In the genomic region with DNA sequence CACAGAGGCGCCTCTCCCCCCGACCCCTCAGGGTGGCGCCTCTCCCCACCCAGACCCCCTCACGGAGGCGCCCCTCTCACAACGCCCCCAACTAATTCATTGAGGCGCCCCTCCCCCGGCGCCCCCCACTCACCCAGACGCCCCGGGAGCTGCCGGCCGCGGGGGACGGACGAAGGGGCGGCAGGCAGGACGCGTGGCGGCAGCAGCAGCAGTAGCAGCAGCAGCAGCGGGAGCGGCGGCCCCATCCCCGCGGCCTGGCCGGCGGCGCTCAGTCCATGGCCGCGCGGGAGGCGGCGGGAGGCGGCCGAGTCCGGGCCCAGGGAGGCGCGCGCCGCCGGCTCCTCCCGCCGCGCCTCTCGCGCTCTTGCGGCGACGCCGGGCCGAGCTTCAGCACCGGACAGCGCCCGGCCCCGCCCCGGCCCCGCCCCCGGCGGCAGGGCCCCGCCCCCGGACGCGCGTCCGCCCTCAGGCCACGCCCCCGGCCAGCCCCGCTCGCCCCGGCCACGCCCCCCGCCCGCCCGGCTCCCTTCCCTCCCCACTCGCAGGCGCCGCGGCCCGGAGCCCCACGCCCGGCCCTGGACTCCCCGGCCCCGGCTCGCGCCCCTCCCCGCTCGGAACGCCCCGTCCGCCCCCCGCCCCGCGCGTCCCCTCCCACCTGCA, we compare ENCODE assay signal across 9 cellular contexts. TPM values are rescaled to one million over a fixed set of nuclear protein-coding genes. Genes with fewer than 3 reads are reported as not detected.
A peak's percentile ranks its signal among the peaks of the same experiment; 100 is the strongest.
DNase-seq lines count a peak whose midpoint lies in the region; ATAC-seq, FAIRE-seq and TF ChIP-seq lines count a peak whose summit lies in the region.
"Had no signal": no experiment of that assay in that cellular context is flagged by ENCODE, and none has a peak within 500 bp of the region (broad histone marks: within the 10 kb centered on the region; RNA-seq: fewer than 3 reads in every experiment).

A gene (minus strand): TSS at position 399 of the 660 bp plus-strand sequence.

- WGBS in SK-N-SH (ENCODE audit: low lambda C conversion rate): 2% methylated on average over 27 of the region's 94 CpGs
- 2% methylated on average over 45 of the region's 94 CpGs for WGBS in prostate gland
- 2% methylated on average over 83 of the region's 94 CpGs for WGBS in urinary bladder

- H3K9me2 ChIP-seq in SK-N-SH: no peaks in the 10 kb centered on the region

- no peaks in the 10 kb centered on the region for H3F3A ChIP-seq in SK-N-SH (replicated peaks; ENCODE audit: insufficient read depth)

- no peak for FAIRE-seq in GM18507 (lab: Jason Lieb, UNC)

- H3K36me3 ChIP-seq in SK-N-SH (replicated peaks in 1 of 2; ENCODE audit: control insufficient read depth in 1 of 2, insufficient read depth in 2 of 2, low read length in 1 of 2) (no peaks in the 10 kb centered on the region), prostate gland (no peaks in the 10 kb centered on the region), urinary bladder (ENCODE audit: insufficient read depth) (no peaks in the 10 kb centered on the region)

- H3K79me2 ChIP-seq in SK-N-SH (ENCODE audit: insufficient read depth): no peaks in the 10 kb centered on the region

- H2AFZ ChIP-seq in SK-N-SH (ENCODE audit: low read depth): no peak within 1 kb of the TSS

- H3K9ac ChIP-seq in SK-N-SH: no peak within 1 kb of the TSS

- TF ChIP-seq CTCF in SK-N-SH (IDR thresholded peaks at IDR 0.05): no peak
- TF ChIP-seq CTCF in prostate gland (IDR thresholded peaks at IDR 0.05): no peak

- TF ChIP-seq RAD21 in SK-N-SH (IDR thresholded peaks at IDR 0.05; ENCODE audit: low read length): no peak

- intact Hi-C loops in cardiac septum (cut with DNase I): no loop called here
- intact Hi-C loops in prostate gland (cut with DNase I): no loop called here

- POLR2A ChIA-PET in SK-N-SH (lab: Yijun Ruan, JAX): interaction anchor here (0.7 to 1.0 kb wide), 3 partner anchors 14 to 242 kb away, joined by 3 to 5 read pairs (median 3); a partner anchor contains a TSS

- H3K27me3 Mint-ChIP-seq in activated naive CD8-positive, alpha-beta T cell: peaks cover 32% of the 10 kb centered on the region

- H3K27ac ChIP-seq in SK-N-SH (ENCODE audit: low read depth in 2 of 2, low read length in 1 of 2): peak within 1 kb of the TSS in 1 of 2 experiments; percentile 36; a peak in 1 of 4 replicates
- H3K27ac ChIP-seq in prostate gland: peak within 1 kb of the TSS; percentile 24 to 65
- H3K27ac ChIP-seq in urinary bladder (ENCODE audit: low read depth): no peak within 1 kb of the TSS
- H3K27ac ChIP-seq: epithelial cell of prostate had no signal

- peak; percentile 67 for DNase-seq in GM18507 (ENCODE audit: extremely low spot score, insufficient read length, low read depth)
- DNase-seq in SK-N-SH: peak; percentile 100
- peak; percentile 74 for DNase-seq in cardiac septum (ENCODE audit: low spot score)
- peak; percentile 66 for DNase-seq in prostate gland (ENCODE audit: low spot score)

- peak within 1 kb of the TSS; percentile 58 for H3K4me3 Mint-ChIP-seq in activated naive CD8-positive, alpha-beta T cell

- H3K4me3 ChIP-seq in SK-N-SH (ENCODE audit: low read depth in 2 of 2, low read length in 1 of 2) (peak within 1 kb of the TSS; percentile 53 to 59; a peak in 3 of 4 replicates), prostate gland (peak within 1 kb of the TSS; percentile 49 to 55), urinary bladder (ENCODE audit: low read depth, low read length) (peak within 1 kb of the TSS; percentile 43)

- H3K27ac Mint-ChIP-seq in activated naive CD8-positive, alpha-beta T cell: no peak within 1 kb of the TSS

- peak within 1 kb of the TSS; percentile 71 for H3K4me2 ChIP-seq in SK-N-SH

- no peak for TF ChIP-seq EP300 in SK-N-SH (IDR thresholded peaks at IDR 0.05; ENCODE audit: borderline replicate concordance in 1 of 2, low read depth in 1 of 2, low read length in 1 of 2)

- H4K20me1 ChIP-seq in SK-N-SH (ENCODE audit: insufficient read depth): no peaks in the 10 kb centered on the region

- H3K27me3 ChIP-seq in SK-N-SH (ENCODE audit: insufficient read depth): no peaks in the 10 kb centered on the region; the same call in 1 of the 2 replicates
- no peaks in the 10 kb centered on the region for H3K27me3 ChIP-seq in prostate gland (replicated peaks; ENCODE audit: insufficient read depth)

- TF ChIP-seq POLR2A in prostate gland (IDR thresholded peaks at IDR 0.05): no peak

- CTCF ChIA-PET in SK-N-SH (lab: Yijun Ruan, JAX): interaction anchor here (0.5 kb wide), 1 partner anchor 174 kb away, joined by 3 read pairs; no protein-coding TSS in a partner anchor

- no peaks in the 10 kb centered on the region for H3K9me3 Mint-ChIP-seq in activated naive CD8-positive, alpha-beta T cell (ENCODE audit: low read depth)

- peaks cover 14% of the 10 kb centered on the region for H3K4me1 Mint-ChIP-seq in activated naive CD8-positive, alpha-beta T cell (ENCODE audit: low read depth)

- ATAC-seq in HG03432 (IDR thresholded peaks at IDR 0.05; ENCODE audit: unreplicated experiment): peak; percentile 65
- ATAC-seq in HG03520 (IDR thresholded peaks at IDR 0.05; ENCODE audit: unreplicated experiment): no peak

- H3K4me1 ChIP-seq in SK-N-SH (ENCODE audit: control insufficient read depth in 1 of 2, insufficient read depth in 2 of 2, low read depth in 1 of 2, low read length in 1 of 2) (peaks cover 0 to 34% of the 10 kb centered on the region in 2 experiments; a peak in 2 of 4 replicates), prostate gland (replicated peaks) (no peaks in the 10 kb centered on the region), urinary bladder (ENCODE audit: insufficient read depth) (peaks cover 4% of the 10 kb centered on the region)

- no peaks in the 10 kb centered on the region for H3K9me3 ChIP-seq in SK-N-SH
- no peaks in the 10 kb centered on the region for H3K9me3 ChIP-seq in prostate gland

- H3K36me3 Mint-ChIP-seq in activated naive CD8-positive, alpha-beta T cell: no peaks in the 10 kb centered on the region

TF ChIP-seq in SK-N-SH, 30 proteins besides CTCF, POLR2A, EP300 and RAD21 (continues in another document):
- TF ChIP-seq TCF12 (IDR thresholded peaks at IDR 0.05): no peak
- TF ChIP-seq ELF1 (IDR thresholded peaks at IDR 0.05): no peak
- TF ChIP-seq, protein P1, sequence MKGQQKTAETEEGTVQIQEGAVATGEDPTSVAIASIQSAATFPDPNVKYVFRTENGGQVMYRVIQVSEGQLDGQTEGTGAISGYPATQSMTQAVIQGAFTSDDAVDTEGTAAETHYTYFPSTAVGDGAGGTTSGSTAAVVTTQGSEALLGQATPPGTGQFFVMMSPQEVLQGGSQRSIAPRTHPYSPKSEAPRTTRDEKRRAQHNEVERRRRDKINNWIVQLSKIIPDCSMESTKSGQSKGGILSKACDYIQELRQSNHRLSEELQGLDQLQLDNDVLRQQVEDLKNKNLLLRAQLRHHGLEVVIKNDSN (IDR thresholded peaks at IDR 0.05; ENCODE audit: borderline replicate concordance, low read depth): no peak
- TF ChIP-seq MXI1 (IDR thresholded peaks at IDR 0.05; ENCODE audit: low read depth, low read length): 0 out of 2 replicates have a peak, but pooled peaks have one; percentile 28
- TF ChIP-seq, protein P2, sequence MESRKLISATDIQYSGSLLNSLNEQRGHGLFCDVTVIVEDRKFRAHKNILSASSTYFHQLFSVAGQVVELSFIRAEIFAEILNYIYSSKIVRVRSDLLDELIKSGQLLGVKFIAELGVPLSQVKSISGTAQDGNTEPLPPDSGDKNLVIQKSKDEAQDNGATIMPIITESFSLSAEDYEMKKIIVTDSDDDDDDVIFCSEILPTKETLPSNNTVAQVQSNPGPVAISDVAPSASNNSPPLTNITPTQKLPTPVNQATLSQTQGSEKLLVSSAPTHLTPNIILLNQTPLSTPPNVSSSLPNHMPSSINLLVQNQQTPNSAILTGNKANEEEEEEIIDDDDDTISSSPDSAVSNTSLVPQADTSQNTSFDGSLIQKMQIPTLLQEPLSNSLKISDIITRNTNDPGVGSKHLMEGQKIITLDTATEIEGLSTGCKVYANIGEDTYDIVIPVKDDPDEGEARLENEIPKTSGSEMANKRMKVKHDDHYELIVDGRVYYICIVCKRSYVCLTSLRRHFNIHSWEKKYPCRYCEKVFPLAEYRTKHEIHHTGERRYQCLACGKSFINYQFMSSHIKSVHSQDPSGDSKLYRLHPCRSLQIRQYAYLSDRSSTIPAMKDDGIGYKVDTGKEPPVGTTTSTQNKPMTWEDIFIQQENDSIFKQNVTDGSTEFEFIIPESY (IDR thresholded peaks at IDR 0.05; ENCODE audit: borderline replicate concordance, low read depth): no peak
- TF ChIP-seq SIN3A (IDR thresholded peaks at IDR 0.05; ENCODE audit: borderline replicate concordance, low read depth, low read length): no peak
- no peak for TF ChIP-seq GATA2 (CRISPR knock-in tag; IDR thresholded peaks at IDR 0.05)
- TF ChIP-seq, protein P3, sequence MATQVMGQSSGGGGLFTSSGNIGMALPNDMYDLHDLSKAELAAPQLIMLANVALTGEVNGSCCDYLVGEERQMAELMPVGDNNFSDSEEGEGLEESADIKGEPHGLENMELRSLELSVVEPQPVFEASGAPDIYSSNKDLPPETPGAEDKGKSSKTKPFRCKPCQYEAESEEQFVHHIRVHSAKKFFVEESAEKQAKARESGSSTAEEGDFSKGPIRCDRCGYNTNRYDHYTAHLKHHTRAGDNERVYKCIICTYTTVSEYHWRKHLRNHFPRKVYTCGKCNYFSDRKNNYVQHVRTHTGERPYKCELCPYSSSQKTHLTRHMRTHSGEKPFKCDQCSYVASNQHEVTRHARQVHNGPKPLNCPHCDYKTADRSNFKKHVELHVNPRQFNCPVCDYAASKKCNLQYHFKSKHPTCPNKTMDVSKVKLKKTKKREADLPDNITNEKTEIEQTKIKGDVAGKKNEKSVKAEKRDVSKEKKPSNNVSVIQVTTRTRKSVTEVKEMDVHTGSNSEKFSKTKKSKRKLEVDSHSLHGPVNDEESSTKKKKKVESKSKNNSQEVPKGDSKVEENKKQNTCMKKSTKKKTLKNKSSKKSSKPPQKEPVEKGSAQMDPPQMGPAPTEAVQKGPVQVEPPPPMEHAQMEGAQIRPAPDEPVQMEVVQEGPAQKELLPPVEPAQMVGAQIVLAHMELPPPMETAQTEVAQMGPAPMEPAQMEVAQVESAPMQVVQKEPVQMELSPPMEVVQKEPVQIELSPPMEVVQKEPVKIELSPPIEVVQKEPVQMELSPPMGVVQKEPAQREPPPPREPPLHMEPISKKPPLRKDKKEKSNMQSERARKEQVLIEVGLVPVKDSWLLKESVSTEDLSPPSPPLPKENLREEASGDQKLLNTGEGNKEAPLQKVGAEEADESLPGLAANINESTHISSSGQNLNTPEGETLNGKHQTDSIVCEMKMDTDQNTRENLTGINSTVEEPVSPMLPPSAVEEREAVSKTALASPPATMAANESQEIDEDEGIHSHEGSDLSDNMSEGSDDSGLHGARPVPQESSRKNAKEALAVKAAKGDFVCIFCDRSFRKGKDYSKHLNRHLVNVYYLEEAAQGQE (IDR thresholded peaks at IDR 0.05; ENCODE audit: low read depth, low read length): peak; percentile 94
- TF ChIP-seq NRF1 (IDR thresholded peaks at IDR 0.05; ENCODE audit: low read depth, low read length): no peak; the same call in 1 of the 2 replicates

RNA-seq across cellular contexts. Expression of the gene that starts here (rescaled TPM):
- polyA plus RNA-seq in SK-N-SH (2012; rRNA removed): 3.9 and 4.0 TPM in 2 replicates
- polyA plus RNA-seq in SK-N-SH (2012; cell fraction: cytosol; rRNA removed): 3.0 and 4.1 TPM in 2 replicates
- 4.5 and 5.5 TPM in 2 replicates for polyA plus RNA-seq in SK-N-SH (2012; cell fraction: nucleus; rRNA removed)
- total RNA-seq in cardiac septum: 0.92 TPM
- total RNA-seq in prostate gland: 10 to 100 TPM; 26.1 to 55.5 TPM
- 2.8 TPM for total RNA-seq in urinary bladder
- polyA plus RNA-seq in urinary bladder: 4.4 TPM

Comparison
In these comparisons a context has a peak if more than half of its experiments do, and no peak if none do; other contexts are left out.
1. Peak in DNase-seq in cardiac septum; RNA of the gene not detected or under 1 TPM.